8 cellular contexts compared by ENCODE assay signal in genomic region chr17:37373530-37374159, GRCh38.
DNase-seq lines count a peak whose midpoint lies in the region; ATAC-seq and TF ChIP-seq lines count a peak whose summit lies in the region.

No MANE protein-coding gene starts in this region.

- no peak overlapping the region for H3K4me3 ChIP-seq in DOHH2 (ENCODE audit: low read length)
- H3K4me3 ChIP-seq in cardiac fibroblast (replicated peaks in 1 of 2; ENCODE audit: low read depth in 2 of 2, low read length in 2 of 2), result no peak overlapping the region

- no peaks in the 10 kb centered on the region for H4K20me1 ChIP-seq in DOHH2 (ENCODE audit: control insufficient read depth, insufficient read depth, low read depth, low read length)

- peak; percentile 99 for TF ChIP-seq CTCF in DOHH2 (IDR thresholded peaks at IDR 0.05; ENCODE audit: low read depth, low read length, poor library complexity, severe bottlenecking)
- TF ChIP-seq CTCF in cardiac fibroblast (IDR thresholded peaks at IDR 0.05; ENCODE audit: low read depth, low read length), result peak; percentile 100

- peak; percentile 43 for ATAC-seq in HG03045 (IDR thresholded peaks at IDR 0.05; ENCODE audit: unreplicated experiment)

- H3K4me2 ChIP-seq in DOHH2 (ENCODE audit: low read length), result no peak overlapping the region

- no peaks in the 10 kb centered on the region for H3K9me3 ChIP-seq in DOHH2 (ENCODE audit: control insufficient read depth, insufficient read depth, low read length)

- no peaks in the 10 kb centered on the region for H3K9me2 ChIP-seq in DOHH2 (replicated peaks; ENCODE audit: control insufficient read depth, low read length)

- peaks cover 5% of the 10 kb centered on the region for H3K4me1 ChIP-seq in DOHH2 (ENCODE audit: control insufficient read depth, low read length)

- no peak overlapping the region for H3K27ac ChIP-seq in DOHH2 (ENCODE audit: low read depth, low read length)

- no peaks in the 10 kb centered on the region for H3K79me2 ChIP-seq in DOHH2 (ENCODE audit: control insufficient read depth, low read length)

- DNase-seq in NCI-H510A (lab: John Stamatoyannopoulos, UW) (peak; percentile 35), cardiac fibroblast (ENCODE audit: low read depth in 2 of 2) (peak; percentile 90), kidney tubule cell (ENCODE audit: low spot score) (peak; percentile 86), cortex of kidney (lab: John Stamatoyannopoulos, UW) (no peak)
- DNase-seq in activated CD4-positive, CD25-positive, alpha-beta regulatory T cell (lab: John Stamatoyannopoulos, UW), result peak; percentile 11 to 42 (median 16)
- DNase-seq in stimulated activated CD4-positive, alpha-beta T cell treated with anti-CD3 and anti-CD28 coated beads, Interleukin-2, amount 100 ng/mL, for 48 hours, result peak; percentile 52 to 53

- H3K27me3 ChIP-seq in DOHH2 (ENCODE audit: control insufficient read depth, low read length), result no peaks in the 10 kb centered on the region

- no peaks in the 10 kb centered on the region for H3F3A ChIP-seq in DOHH2 (ENCODE audit: control insufficient read depth, insufficient read depth)

- H3K36me3 ChIP-seq in DOHH2 (ENCODE audit: control insufficient read depth, low read length), result no peaks in the 10 kb centered on the region
